8 cellular contexts compared by ENCODE assay signal in genomic region chr4:89109841-89110540, GRCh38. TPM values are rescaled to one million over a fixed set of nuclear protein-coding genes. Genes with fewer than 3 reads are reported as not detected.
DNase-seq lines count a peak whose midpoint lies in the region; ATAC-seq, FAIRE-seq and TF ChIP-seq lines count a peak whose summit lies in the region.

No MANE protein-coding gene starts in this region.

- FAIRE-seq in GM12878 (lab: Jason Lieb, UNC) (no peak), GM12892 (lab: Jason Lieb, UNC) (no peak)

- H3K79me2 ChIP-seq in SK-N-SH (ENCODE audit: insufficient read depth) = no peaks in the 10 kb centered on the region
- H3K79me2 ChIP-seq in GM12878 (ENCODE audit: control insufficient read depth, insufficient read depth, low read length) = no peaks in the 10 kb centered on the region; the same call in 1 of the 2 replicates

- H3K9ac ChIP-seq in SK-N-SH = no peak overlapping the region
- H3K9ac ChIP-seq in GM12878 (ENCODE audit: control insufficient read depth, insufficient read depth, low read length) = no peak overlapping the region
- H3K9ac ChIP-seq in subcutaneous abdominal adipose tissue (ENCODE audit: low read length in 5 of 5) = no peak overlapping the region

- TF ChIP-seq CTCF in SK-N-SH (IDR thresholded peaks at IDR 0.05) = no peak
- TF ChIP-seq CTCF in GM12878 (IDR thresholded peaks at IDR 0.05 in 2 of 3, conservative IDR thresholded peaks at IDR 0.05 in 1 of 3; ENCODE audit: control insufficient read depth in 2 of 3, extremely low read depth in 1 of 3, insufficient read depth in 1 of 3, low read depth in 3 of 3, low read length in 3 of 3) = no peak

- H3K4me3 ChIP-seq in SK-N-SH (ENCODE audit: low read depth in 2 of 2, low read length in 1 of 2) (peak overlapping the region in 1 of 2 experiments; percentile 86; a peak in 1 of 4 replicates), GM12878 (peak overlapping the region; percentile 82), subcutaneous abdominal adipose tissue (ENCODE audit: low read depth in 1 of 5, low read length in 5 of 5) (peak overlapping the region; percentile 77 to 86 (median 81))

- RAD21 ChIA-PET in GM12878 (lab: Charles Lee; ENCODE audit: unreplicated experiment) = interaction anchor here (0.6 kb wide), 1 partner anchor 289 kb away, joined by 3 read pairs; no protein-coding TSS in a partner anchor

- H3K27ac ChIP-seq in SK-N-SH (ENCODE audit: low read depth in 2 of 2, low read length in 1 of 2) (no peak overlapping the region), GM12878 (ENCODE audit: control insufficient read depth, insufficient read depth) (no peak overlapping the region), subcutaneous abdominal adipose tissue (ENCODE audit: low read depth, low read length) (no peak overlapping the region)

- H4K20me1 ChIP-seq in SK-N-SH (ENCODE audit: insufficient read depth) (no peaks in the 10 kb centered on the region), GM12878 (ENCODE audit: control insufficient read depth, insufficient read depth) (no peaks in the 10 kb centered on the region)

- H3K9me3 ChIP-seq in SK-N-SH (no peaks in the 10 kb centered on the region), GM12878 (replicated peaks; ENCODE audit: control insufficient read depth, insufficient read depth, low read length) (peaks cover 4% of the 10 kb centered on the region; the same call in 2 of the 3 replicates), subcutaneous abdominal adipose tissue (ENCODE audit: control insufficient read depth in 5 of 5, low read length in 5 of 5) (no peaks in the 10 kb centered on the region)

- CTCF ChIA-PET in SK-N-SH (lab: Yijun Ruan, JAX) = interaction anchor here (0.5 to 1.1 kb wide), 6 partner anchors 19 to 447 kb away, joined by 3 to 4 read pairs (median 4); partner anchors contain the start of gene FAM13A
- CTCF ChIA-PET in GM12878 (lab: Yijun Ruan, JAX) = interaction anchor here (1.4 to 3.0 kb wide), 3 partner anchors 87 to 291 kb away, joined by 7 to 11 read pairs (median 9); no protein-coding TSS in a partner anchor

- H2AFZ ChIP-seq in SK-N-SH (ENCODE audit: low read depth) = 0 out of 2 replicates have a peak overlapping the region, but pooled peaks have one; percentile 90
- H2AFZ ChIP-seq in GM12878 (ENCODE audit: control insufficient read depth, low read depth, low read length) = no peak overlapping the region

- peak overlapping the region; percentile 93 for H3K4me2 ChIP-seq in SK-N-SH
- H3K4me2 ChIP-seq in GM12878 (ENCODE audit: control insufficient read depth, insufficient read depth) = peak overlapping the region; percentile 28; the same call in 1 of the 2 replicates

- BruUV-seq in GM12878 (replicated peaks; lab: Mats Ljungman, UMichigan) = no TSS peak

- SMC1A ChIA-PET in GM12878 (lab: Charles Lee; ENCODE audit: uncharacterized antibody, unreplicated experiment) = interaction anchor here (0.7 to 1.4 kb wide), 5 partner anchors 11 to 291 kb away, joined by 3 to 5 read pairs (median 3); partner anchors contain the start of gene FAM13A

- H3F3A ChIP-seq in SK-N-SH (replicated peaks; ENCODE audit: insufficient read depth) = no peaks in the 10 kb centered on the region

- in situ Hi-C loops in GM12878 (cut with MboI) = loop anchor here (10.0 kb wide), 1 partner anchor 285 kb away; no protein-coding TSS in a partner anchor

- DNase-seq in SK-N-SH (peak; percentile 24), GM12878 (ENCODE audit: low read depth, low spot score) (no peak), left kidney (ENCODE audit: low read depth, low spot score) (peak; percentile 44), GM12892 (ENCODE audit: insufficient read length) (no peak)

- POLR2A ChIA-PET in SK-N-SH (lab: Yijun Ruan, JAX) (no interaction called here), GM12878 (lab: Charles Lee) (no interaction called here)

- TF ChIP-seq EP300 in SK-N-SH (IDR thresholded peaks at IDR 0.05; ENCODE audit: borderline replicate concordance in 1 of 2, low read depth in 1 of 2, low read length in 1 of 2) = no peak
- TF ChIP-seq EP300 in GM12878 (IDR thresholded peaks at IDR 0.05; ENCODE audit: borderline replicate concordance in 1 of 2, control insufficient read depth in 1 of 2, low read depth in 2 of 2, low read length in 2 of 2) = no peak

- TF ChIP-seq POLR2A in GM12878 (IDR thresholded peaks at IDR 0.05; ENCODE audit: low read depth, low read length) (no peak), GM12892 (IDR thresholded peaks at IDR 0.05; ENCODE audit: low read depth, low read length) (no peak)

- H3K4me1 ChIP-seq in SK-N-SH (ENCODE audit: control insufficient read depth in 1 of 2, insufficient read depth in 2 of 2, low read depth in 1 of 2, low read length in 1 of 2) = peaks cover 0 to 12% of the 10 kb centered on the region in 2 experiments; a peak in 2 of 4 replicates
- 0 out of 2 replicates have a peak, but pooled peaks cover 3% of the 10 kb centered on the region for H3K4me1 ChIP-seq in GM12878 (ENCODE audit: control insufficient read depth, insufficient read depth, low read length)
- peaks cover 0 to 24% (median 21%) of the 10 kb centered on the region in 5 donors for H3K4me1 ChIP-seq in subcutaneous abdominal adipose tissue (ENCODE audit: control insufficient read depth in 5 of 5, insufficient read depth in 5 of 5, low read length in 5 of 5)

- TF ChIP-seq RAD21 in SK-N-SH (IDR thresholded peaks at IDR 0.05; ENCODE audit: low read length) = no peak
- TF ChIP-seq RAD21 in GM12878 (IDR thresholded peaks at IDR 0.05; ENCODE audit: insufficient read depth, low read depth, low read length) = no peak

- ATAC-seq in SK-N-SH treated with all-trans-retinoic acid at 6 μM for 48 hours (no peak), GM12878 (no peak), GM21576 (IDR thresholded peaks at IDR 0.05; ENCODE audit: unreplicated experiment) (no peak), GM21526 (IDR thresholded peaks at IDR 0.05; ENCODE audit: low FRiP score, unreplicated experiment) (no peak)

- no peaks in the 10 kb centered on the region for H3K9me2 ChIP-seq in SK-N-SH

- intact Hi-C loops in GM12878 (cut with micrococcal nuclease; ENCODE audit: unreplicated experiment) = loop anchor here (2.0 to 10.0 kb wide), 5 partner anchors 33 to 585 kb away; partner anchors contain the start of genes FAM13A and PYURF

- peaks cover 0 to 5% of the 10 kb centered on the region in 2 experiments for H3K36me3 ChIP-seq in SK-N-SH (replicated peaks in 1 of 2; ENCODE audit: control insufficient read depth in 1 of 2, insufficient read depth in 2 of 2, low read length in 1 of 2)
- no peaks in the 10 kb centered on the region for H3K36me3 ChIP-seq in GM12878 (ENCODE audit: control insufficient read depth in 2 of 2, insufficient read depth in 2 of 2, low read length in 1 of 2)
- peaks cover 0 to 3% (median 0%) of the 10 kb centered on the region in 5 donors for H3K36me3 ChIP-seq in subcutaneous abdominal adipose tissue (ENCODE audit: control insufficient read depth in 5 of 5, insufficient read depth in 5 of 5, low read length in 5 of 5)

- 38% methylated on average over 10 of the region's 10 CpGs for WGBS in SK-N-SH (ENCODE audit: low lambda C conversion rate)
- WGBS in GM12878 (ENCODE audit: insufficient coverage, insufficient replicate concordance, low lambda C conversion rate, missing lambda C conversion rate) = 68% methylated on average over 10 of the region's 10 CpGs

- H3K27me3 ChIP-seq in SK-N-SH (ENCODE audit: insufficient read depth) (0 out of 2 replicates have a peak, but pooled peaks cover 20% of the 10 kb centered on the region), GM12878 (replicated peaks in 1 of 2; ENCODE audit: control insufficient read depth in 2 of 2, insufficient read depth in 2 of 2, low read length in 1 of 2) (no peaks in the 10 kb centered on the region), subcutaneous abdominal adipose tissue (ENCODE audit: control insufficient read depth in 5 of 5, insufficient read depth in 4 of 5, low read length in 5 of 5) (no peaks in the 10 kb centered on the region)

RNA-seq across cellular contexts. Expression of gene TIGD2, which starts 1.3 kb away (rescaled TPM):
- polyA plus RNA-seq in SK-N-SH (2012; rRNA removed) (0.84 and 0.96 TPM in 2 replicates), GM12878 (2011; rRNA removed) (3.6 and 4.6 TPM in 2 replicates), GM12878 (2014; fragmentation: Illumina TruSeq; extraction: Trizol) (7.9 and 8.7 TPM in 2 replicates), GM12878 (2014; fragmentation: Nextera tagmentation; extraction: Ambion mirVana) (1 to 10 TPM; 2.4 to 3.6 TPM), GM12878 (2014; rRNA removed) (3.9 and 4.1 TPM in 2 replicates), GM12878 (2016; fragmentation: Nextera tagmentation; extraction: Ambion mirVana) (1 to 10 TPM; 4.5 to 5.8 TPM)
- polyA plus RNA-seq in SK-N-SH (2012; cell fraction: cytosol; rRNA removed) = 1.3 and 1.5 TPM in 2 replicates
- 0.40 and 0.61 TPM in 2 replicates for polyA plus RNA-seq in SK-N-SH (2012; cell fraction: nucleus; rRNA removed)
- 17.5 and 18.1 TPM in 2 replicates for total RNA-seq in GM12878 (2013; cell fraction: nucleolus; rRNA removed)
- total RNA-seq in GM12878 (2014; rRNA removed) (6.6 and 8.1 TPM in 2 replicates), GM12878 (2014; rRNA removed; fragmentation: Illumina TruSeq; extraction: Trizol) (8.4 and 9.0 TPM in 2 replicates), GM12878 (2021) (5.5 and 6.0 TPM in 2 replicates)
- polyA plus RNA-seq in GM12878 (2011; ENCODE audit: low read depth) = 2.6 TPM
- polyA plus RNA-seq in GM12878 (2011; cell fraction: cytosol; rRNA removed) = 1.3 and 2.1 TPM in 2 replicates
- polyA plus RNA-seq in GM12878 (2011; cell fraction: nucleus; rRNA removed) = 6.0 and 6.2 TPM in 2 replicates
- 3.2 and 3.3 TPM in 2 replicates for polyA plus RNA-seq in GM12878 (2012)
- 2.3 and 4.5 TPM in 2 replicates for polyA minus RNA-seq in GM12878 (2011; rRNA and poly(A)+ RNA removed)
- 1.5 and 2.1 TPM in 2 replicates for polyA minus RNA-seq in GM12878 (2011; cell fraction: cytosol; rRNA and poly(A)+ RNA removed)
- polyA minus RNA-seq in GM12878 (2011; cell fraction: nucleus; rRNA and poly(A)+ RNA removed) = 6.4 and 9.3 TPM in 2 replicates
- polyA plus RNA-seq in GM12892 (2012; ENCODE audit: missing spikeins) = 4.5 TPM

RNA-seq across cellular contexts. Expression of gene FAM13A, which starts 53.0 kb away (rescaled TPM):
- polyA plus RNA-seq in SK-N-SH (2012; rRNA removed) (0.67 and 1.1 TPM in 2 replicates), GM12878 (2011; rRNA removed) (1.8 and 2.8 TPM in 2 replicates), GM12878 (2014; fragmentation: Illumina TruSeq; extraction: Trizol) (0.31 and 0.48 TPM in 2 replicates), GM12878 (2014; fragmentation: Nextera tagmentation; extraction: Ambion mirVana) (under 1 TPM; 0.09 to 0.27 TPM), GM12878 (2014; rRNA removed) (0.05 and 0.08 TPM in 2 replicates), GM12878 (2016; fragmentation: Nextera tagmentation; extraction: Ambion mirVana) (under 1 TPM in 1 of 2 experiments, not detected in 1; 0.19 TPM)
- 0.75 and 0.76 TPM in 2 replicates for polyA plus RNA-seq in SK-N-SH (2012; cell fraction: cytosol; rRNA removed)
- polyA plus RNA-seq in SK-N-SH (2012; cell fraction: nucleus; rRNA removed) = 1.8 and 2.2 TPM in 2 replicates
- 84.2 and 89.6 TPM in 2 replicates for total RNA-seq in GM12878 (2013; cell fraction: nucleolus; rRNA removed)
- total RNA-seq in GM12878 (2014; rRNA removed) (0.22 and 0.28 TPM in 2 replicates), GM12878 (2014; rRNA removed; fragmentation: Illumina TruSeq; extraction: Trizol) (0.27 and 0.32 TPM in 2 replicates), GM12878 (2021) (0.15 and 0.45 TPM in 2 replicates)
- polyA plus RNA-seq in GM12878 (2011; ENCODE audit: low read depth) = 1.0 TPM
- 0.69 and 1.3 TPM in 2 replicates for polyA plus RNA-seq in GM12878 (2011; cell fraction: cytosol; rRNA removed)
- polyA plus RNA-seq in GM12878 (2011; cell fraction: nucleus; rRNA removed) = 2.2 and 4.9 TPM in 2 replicates
- 1.5 and 1.6 TPM in 2 replicates for polyA plus RNA-seq in GM12878 (2012)
- 2.6 and 4.4 TPM in 2 replicates for polyA minus RNA-seq in GM12878 (2011; rRNA and poly(A)+ RNA removed)
- 1.2 and 2.0 TPM in 2 replicates for polyA minus RNA-seq in GM12878 (2011; cell fraction: cytosol; rRNA and poly(A)+ RNA removed)
- polyA minus RNA-seq in GM12878 (2011; cell fraction: nucleus; rRNA and poly(A)+ RNA removed) = 4.5 and 6.8 TPM in 2 replicates
- 1.0 TPM for polyA plus RNA-seq in GM12892 (2012; ENCODE audit: missing spikeins)

Comparison
In these comparisons a context has a peak if more than half of its experiments do, and no peak if none do; other contexts are left out.
1. DNase-seq: peak in SK-N-SH (single experiment) and left kidney (single experiment); none in GM12878 (single experiment) and GM12892 (single experiment).